ENCODE assay signal across 10 cellular contexts in the genomic region with DNA sequence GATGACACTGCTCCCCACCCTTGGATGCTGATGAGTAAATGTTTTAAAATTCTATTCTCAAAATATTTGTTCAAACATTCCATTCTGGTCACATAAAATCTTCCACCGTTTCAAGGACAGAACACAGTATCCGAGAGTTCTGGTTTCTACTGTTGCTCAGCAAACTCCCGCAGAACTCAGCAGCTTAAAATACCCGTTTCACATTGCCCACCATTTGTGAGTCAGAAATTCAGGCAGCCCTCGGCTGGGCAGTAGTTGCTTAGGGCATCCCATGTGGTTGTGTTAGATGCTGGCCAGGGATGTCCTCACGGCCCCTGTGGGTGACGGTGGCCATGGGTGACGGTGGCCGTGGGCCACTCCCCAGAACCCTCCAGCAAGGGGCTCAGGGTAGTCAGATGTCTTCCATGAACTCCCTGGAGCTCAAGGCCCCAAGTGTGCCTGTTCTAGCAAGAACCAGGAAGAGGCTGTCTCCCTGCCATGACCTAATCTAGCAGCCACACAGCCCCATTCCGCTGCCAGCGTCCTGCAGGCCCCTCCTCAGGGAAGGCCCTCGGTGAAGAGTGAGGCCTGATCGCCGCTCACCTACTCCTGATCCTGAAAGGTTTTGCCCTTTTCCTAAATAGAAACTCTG. TPM values are rescaled to one million over a fixed set of nuclear protein-coding genes. Genes with fewer than 3 reads are reported as not detected.
DNase-seq lines count a peak whose midpoint lies in the region; ATAC-seq and TF ChIP-seq lines count a peak whose summit lies in the region.
"Had no signal": no experiment of that assay in that cellular context is flagged by ENCODE, and none has a peak within 500 bp of the region (broad histone marks: within the 10 kb centered on the region; RNA-seq: fewer than 3 reads in every experiment).

No MANE protein-coding gene starts in this region.

- H3K36me3 ChIP-seq in ES-I3 (ENCODE audit: insufficient read depth, low read length) (no peaks in the 10 kb centered on the region), adrenal gland (replicated peaks in 1 of 2) (peaks cover 0 to 6% of the 10 kb centered on the region in 2 donors)

- H3K9ac ChIP-seq in ES-I3 (ENCODE audit: low read depth, low read length): 0 out of 2 replicates have a peak overlapping the region, but pooled peaks have one; percentile 0

- intact Hi-C loops in adrenal gland (cut with DNase I) (loop anchor here (5.0 to 10.0 kb wide), 3 partner anchors 77 to 370 kb away; partner anchors contain the start of gene ZFP62 (in 2 of the 2)), right cardiac atrium (cut with DNase I) (loop anchor here in 3 of 4 donors (10.0 kb wide), 2 partner anchors 250 to 370 kb away; no protein-coding TSS in a partner anchor)

- peaks cover 21% of the 10 kb centered on the region for H3K4me1 ChIP-seq in ES-I3 (ENCODE audit: insufficient read depth, low read length)
- H3K4me1 ChIP-seq in adrenal gland (replicated peaks in 1 of 2): peaks cover 27 to 33% of the 10 kb centered on the region in 2 donors
- peaks cover 16% of the 10 kb centered on the region for H3K4me1 ChIP-seq in right cardiac atrium (ENCODE audit: control insufficient read depth, insufficient read depth, low read length)

- TF ChIP-seq POLR2A in adrenal gland (IDR thresholded peaks at IDR 0.05): peak in 1 of 2 donors; percentile 2

- H3K4me3 ChIP-seq in adrenal gland (no peak overlapping the region), right cardiac atrium (ENCODE audit: low read length) (no peak overlapping the region)

- peak; percentile 61 for ATAC-seq in right cardiac atrium
- ATAC-seq in left lobe of liver: no peak
- ATAC-seq in HG03280 (IDR thresholded peaks at IDR 0.05; ENCODE audit: unreplicated experiment): no peak

- H3K27ac ChIP-seq in adrenal gland (peak overlapping the region; percentile 78 to 96 (median 86)), right cardiac atrium (ENCODE audit: low read length) (peak overlapping the region; percentile 71)

- DNase-seq in adrenal gland: peak in 3 of 7 donors; percentile 44 to 59 (median 57)
- DNase-seq in right cardiac atrium: peak in 2 of 3 donors; percentile 69 to 71
- peak; percentile 55 for DNase-seq in retina
- no peak for DNase-seq in DMS 273 treated with DMSO at 0.1 percent for 48 hours (lab: John Stamatoyannopoulos, UW)
- no peak for DNase-seq in left lobe of liver (ENCODE audit: low spot score)
- DNase-seq in SHP77 treated with DMSO at 0.1 percent for 48 hours (lab: John Stamatoyannopoulos, UW): no peak

- WGBS in adrenal gland, 4 donors: 34 to 43% (median 37%) methylated on average over 9 to 14 of the region's 14 CpGs
- WGBS in right cardiac atrium: 43% methylated on average over 14 of the region's 14 CpGs

- no peaks in the 10 kb centered on the region for H3K27me3 ChIP-seq in adrenal gland
- no peaks in the 10 kb centered on the region for H3K27me3 ChIP-seq in right cardiac atrium (ENCODE audit: control insufficient read depth, insufficient read depth)

- H3K9me3 ChIP-seq in ES-I3 (ENCODE audit: control insufficient read depth, insufficient read depth, low read length): no peaks in the 10 kb centered on the region; the same call in 1 of the 2 replicates
- H3K9me3 ChIP-seq in adrenal gland (replicated peaks in 1 of 3): no peaks in the 10 kb centered on the region
- no peaks in the 10 kb centered on the region for H3K9me3 ChIP-seq in right cardiac atrium (ENCODE audit: control insufficient read depth, low read length)

- no peak for TF ChIP-seq CTCF in adrenal gland (IDR thresholded peaks at IDR 0.05)

RNA-seq across cellular contexts. Expression of gene MGAT1, which starts 17.3 kb away (rescaled TPM):
- total RNA-seq in adrenal gland: 100 to 1,000 TPM; 117 to 224 (median 152) TPM
- polyA plus RNA-seq in adrenal gland: 100 to 1,000 TPM in 1 of 3 donors, 10 to 100 TPM in 2; 46.8 to 144 (median 62.7) TPM
- 100 to 1,000 TPM in 1 of 4 donors, 10 to 100 TPM in 3; 74.3 to 119 (median 82.7) TPM for total RNA-seq in right cardiac atrium
- 87.6 TPM for polyA plus RNA-seq in right cardiac atrium
- total RNA-seq in left lobe of liver: 115 TPM

RNA-seq across cellular contexts. Expression of gene OR2Y1, which starts 45.4 kb away (rescaled TPM):
- total RNA-seq in adrenal gland: not detected
- not detected for polyA plus RNA-seq in adrenal gland
- total RNA-seq in right cardiac atrium: not detected
- polyA plus RNA-seq in right cardiac atrium: not detected
- total RNA-seq in left lobe of liver: not detected
- total RNA-seq: activated CD4-positive, alpha-beta T cell treated with anti-CD3 and anti-CD28 coated beads, Interleukin-2, amount 10 ng/mL, durations not matched to agents 7 days and 5 days; HT1080 had no signal

Comparison
In these comparisons a context has a peak if more than half of its experiments do, and no peak if none do; other contexts are left out.
1. DNase-seq: peak in right cardiac atrium (2 of 3) and retina (single experiment); none in DMS 273 treated with DMSO at 0.1 percent for 48 hours (single experiment), left lobe of liver (single experiment) and SHP77 treated with DMSO at 0.1 percent for 48 hours (single experiment).
2. ATAC-seq: peak in right cardiac atrium (2 of 2); none in left lobe of liver (single experiment) and HG03280 (single experiment).